ENCODE assay signal across 1 cellular context in genomic region chr16:80243303-80243702, GRCh38.
DNase-seq lines count a peak whose midpoint lies in the region; FAIRE-seq and TF ChIP-seq lines count a peak whose summit lies in the region.
"Not testable (repeated sequence)": the region's sequence is repeated elsewhere in the genome, so short reads cannot be mapped to it uniquely, and the experiment has no call there.

No MANE protein-coding gene starts in this region.

- H3K27ac ChIP-seq in kidney (ENCODE audit: low read depth in 2 of 2, low read length in 2 of 2), result not testable (repeated sequence)

- not testable (repeated sequence) for H3K9ac ChIP-seq in kidney (ENCODE audit: low read length in 2 of 2)

- intact Hi-C loops in kidney (cut with DNase I), result not testable (repeated sequence)

- not testable (repeated sequence) for TF ChIP-seq CTCF in kidney (IDR thresholded peaks at IDR 0.05; ENCODE audit: borderline replicate concordance, extremely low read depth, insufficient read depth)

- not testable (repeated sequence) for FAIRE-seq in kidney (lab: Jason Lieb, UNC)

- H3K4me1 ChIP-seq in kidney (ENCODE audit: control insufficient read depth in 1 of 2, insufficient read depth in 1 of 2, low read depth in 1 of 2, low read length in 2 of 2), result not testable (repeated sequence)

- not testable (repeated sequence) for H3K4me3 ChIP-seq in kidney (ENCODE audit: low read length in 2 of 2)

- peak; percentile 68 for DNase-seq in kidney

- not testable (repeated sequence) for H3K36me3 ChIP-seq in kidney (ENCODE audit: control insufficient read depth in 1 of 2, insufficient read depth in 2 of 2, low read length in 2 of 2)

- not testable (repeated sequence) for H3K9me3 ChIP-seq in kidney (ENCODE audit: control insufficient read depth in 1 of 2, low read length in 2 of 2)
